In the genomic region with DNA sequence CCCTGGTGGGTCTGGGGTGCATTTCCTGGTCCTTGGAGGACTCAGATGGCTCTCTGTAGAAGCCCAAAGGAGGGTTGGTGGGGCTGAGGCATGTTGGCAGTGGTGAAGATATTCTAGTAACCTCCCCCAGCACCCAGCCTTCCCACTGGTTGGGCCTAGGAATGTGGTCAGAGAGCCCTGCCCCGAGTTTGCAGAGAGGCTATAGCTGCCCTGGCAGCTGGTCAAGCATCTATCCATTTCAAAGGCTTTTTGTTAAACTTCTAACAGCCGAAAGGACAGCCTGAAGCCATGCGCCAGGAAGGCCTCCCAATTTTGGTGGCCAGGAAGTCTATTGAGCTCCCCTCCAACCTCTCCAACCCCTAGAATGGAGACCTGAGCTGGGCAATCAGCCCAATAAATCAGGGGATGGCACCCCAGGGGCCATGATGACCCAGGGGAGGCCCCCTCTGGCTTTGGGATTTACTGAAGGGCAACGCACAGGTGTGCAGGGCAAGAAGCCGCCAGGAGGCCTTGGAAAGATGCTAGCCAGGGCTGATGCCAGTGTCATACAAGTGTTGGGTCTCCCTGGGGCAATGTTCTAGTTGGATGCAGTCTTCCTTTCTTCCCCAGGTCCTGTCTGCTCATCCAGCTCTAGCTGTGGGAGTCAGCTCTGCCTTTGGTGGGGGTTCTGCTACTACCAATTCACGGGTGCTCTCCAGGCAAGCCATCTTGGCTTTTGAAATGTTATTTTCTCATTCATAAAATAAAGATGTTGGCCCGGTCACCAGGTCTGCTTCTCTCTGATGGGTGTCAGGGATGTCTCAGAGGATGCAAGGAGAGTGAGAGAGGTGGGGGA, we compare ENCODE assay signal across 19 cellular contexts. TPM values are rescaled to one million over a fixed set of nuclear protein-coding genes. Genes with fewer than 3 reads are reported as not detected.
A peak's percentile ranks its signal among the peaks of the same experiment; 100 is the strongest.
DNase-seq lines count a peak whose midpoint lies in the region; ATAC-seq and TF ChIP-seq lines count a peak whose summit lies in the region.
"Had no signal": no experiment of that assay in that cellular context is flagged by ENCODE, and none has a peak within 500 bp of the region (broad histone marks: within the 10 kb centered on the region; RNA-seq: fewer than 3 reads in every experiment).

No MANE protein-coding gene starts in this region.

- H3K4me2 ChIP-seq in neural progenitor cell, result no peak overlapping the region

- no peak for TF ChIP-seq CTCF in neural progenitor cell (IDR thresholded peaks at IDR 0.05)

- H3K4me1 ChIP-seq in neural progenitor cell, result peaks cover 22% of the 10 kb centered on the region
- peaks cover 17% of the 10 kb centered on the region for H3K4me1 ChIP-seq in CD8-positive, alpha-beta memory T cell (ENCODE audit: insufficient read depth, low read length)
- H3K4me1 ChIP-seq: SJCRH30 had no signal

- H3K27me3 Mint-ChIP-seq in activated naive CD8-positive, alpha-beta T cell, result no peaks in the 10 kb centered on the region
- no peaks in the 10 kb centered on the region for H3K27me3 Mint-ChIP-seq in activated naive CD8-positive, alpha-beta T cell treated with anti-CD3 and anti-CD28 coated beads for 36 hours
- H3K27me3 Mint-ChIP-seq in neural progenitor cell (ENCODE audit: insufficient read depth, low read depth), result no peaks in the 10 kb centered on the region
- H3K27me3 Mint-ChIP-seq in CD8-positive, alpha-beta memory T cell, result peaks cover 16 to 21% of the 10 kb centered on the region in 2 donors

- no peak for DNase-seq in activated naive CD8-positive, alpha-beta T cell treated with anti-CD3 and anti-CD28 coated beads for 36 hours
- DNase-seq in H7 (peak; percentile 28), astrocyte of the hippocampus (ENCODE audit: low read depth, low spot score) (peak; percentile 33), neural progenitor cell (ENCODE audit: low spot score) (no peak)
- no peak for DNase-seq in CD8-positive, alpha-beta memory T cell
- no peak for DNase-seq in activated effector memory CD4-positive, alpha-beta T cell treated with Interleukin-2 at 50 U/mL for 16 hours
- DNase-seq: 8988T, DMS79, HCEC 1CT, Kasumi-1, NCI-H1417, NCI-H1694 treated with DMSO at 0.1 percent for 48 hours, NCI-H446 treated with DMSO at 0.1 percent for 48 hours, NCI-H526 treated with DMSO at 0.1 percent for 48 hours, OCI-M1, SJCRH30 had no signal

- CTCF ChIA-PET in CD8-positive, alpha-beta memory T cell (lab: Charles Lee), result no interaction called here

- H3K27ac ChIP-seq in neural progenitor cell, result no peak overlapping the region
- H3K27ac ChIP-seq in CD8-positive, alpha-beta memory T cell (ENCODE audit: low read depth, low read length), result no peak overlapping the region
- H3K27ac ChIP-seq: C4-2B, SJCRH30 had no signal

- H3K4me1 Mint-ChIP-seq in activated naive CD8-positive, alpha-beta T cell (ENCODE audit: low read depth), result peaks cover 37% of the 10 kb centered on the region
- H3K4me1 Mint-ChIP-seq in activated naive CD8-positive, alpha-beta T cell treated with anti-CD3 and anti-CD28 coated beads for 36 hours, result peaks cover 29% of the 10 kb centered on the region
- H3K4me1 Mint-ChIP-seq in neural progenitor cell, result peaks cover 57% of the 10 kb centered on the region
- H3K4me1 Mint-ChIP-seq in CD8-positive, alpha-beta memory T cell, result peaks cover 14 to 21% (median 14%) of the 10 kb centered on the region in 3 donors

- H3K4me3 Mint-ChIP-seq in activated naive CD8-positive, alpha-beta T cell, result peak overlapping the region; percentile 80
- H3K4me3 Mint-ChIP-seq in activated naive CD8-positive, alpha-beta T cell treated with anti-CD3 and anti-CD28 coated beads for 36 hours, result no peak overlapping the region
- H3K4me3 Mint-ChIP-seq in neural progenitor cell, result peak overlapping the region; percentile 8
- H3K4me3 Mint-ChIP-seq in CD8-positive, alpha-beta memory T cell, result no peak overlapping the region

- peaks cover 9% of the 10 kb centered on the region for H3F3A ChIP-seq in neural progenitor cell (ENCODE audit: low read depth)

- H3K27me3 ChIP-seq in H7 (ENCODE audit: control insufficient read depth, insufficient read depth, low read length) (no peaks in the 10 kb centered on the region; the same call in 1 of the 2 replicates), neural progenitor cell (peaks cover 10% of the 10 kb centered on the region)
- H3K27me3 ChIP-seq in CD8-positive, alpha-beta memory T cell (ENCODE audit: insufficient read depth, low read length, poor library complexity, severe bottlenecking), result no peaks in the 10 kb centered on the region
- H3K27me3 ChIP-seq: SJCRH30 had no signal

- no peak for ATAC-seq in GM18517 (IDR thresholded peaks at IDR 0.05; ENCODE audit: unreplicated experiment)

- H3K27ac Mint-ChIP-seq in activated naive CD8-positive, alpha-beta T cell, result no peak overlapping the region
- H3K27ac Mint-ChIP-seq in activated naive CD8-positive, alpha-beta T cell treated with anti-CD3 and anti-CD28 coated beads for 36 hours, result no peak overlapping the region
- H3K27ac Mint-ChIP-seq in neural progenitor cell, result peak overlapping the region; percentile 98
- no peak overlapping the region for H3K27ac Mint-ChIP-seq in CD8-positive, alpha-beta memory T cell

- H3K36me3 ChIP-seq in H7 (replicated peaks; ENCODE audit: control insufficient read depth, insufficient read depth, low read length) (no peaks in the 10 kb centered on the region), neural progenitor cell (no peaks in the 10 kb centered on the region)
- no peaks in the 10 kb centered on the region for H3K36me3 ChIP-seq in CD8-positive, alpha-beta memory T cell (ENCODE audit: insufficient read depth, low read length)
- H3K36me3 ChIP-seq: SJCRH30 had no signal

- H3K4me3 ChIP-seq in H7 (ENCODE audit: insufficient read depth, low read depth, low read length) (no peak overlapping the region), neural progenitor cell (no peak overlapping the region)
- H3K4me3 ChIP-seq in CD8-positive, alpha-beta memory T cell (ENCODE audit: low read length), result no peak overlapping the region
- H3K4me3 ChIP-seq: SJCRH30 had no signal

- H3K36me3 Mint-ChIP-seq in activated naive CD8-positive, alpha-beta T cell, result no peaks in the 10 kb centered on the region
- no peaks in the 10 kb centered on the region for H3K36me3 Mint-ChIP-seq in activated naive CD8-positive, alpha-beta T cell treated with anti-CD3 and anti-CD28 coated beads for 36 hours
- H3K36me3 Mint-ChIP-seq in neural progenitor cell, result no peaks in the 10 kb centered on the region
- H3K36me3 Mint-ChIP-seq in CD8-positive, alpha-beta memory T cell, result peaks cover 0 to 3% (median 0%) of the 10 kb centered on the region in 3 donors

- no peaks in the 10 kb centered on the region for H4K20me1 ChIP-seq in neural progenitor cell (ENCODE audit: low read depth)

- H3K9ac ChIP-seq in neural progenitor cell, result no peak overlapping the region

- POLR2A ChIA-PET in CD8-positive, alpha-beta memory T cell (lab: Charles Lee), result no interaction called here

- no peak overlapping the region for H2AFZ ChIP-seq in neural progenitor cell (replicated peaks)

- H3K9me3 ChIP-seq in neural progenitor cell (ENCODE audit: low read depth), result no peaks in the 10 kb centered on the region
- no peaks in the 10 kb centered on the region for H3K9me3 ChIP-seq in CD8-positive, alpha-beta memory T cell (ENCODE audit: low read length)
- H3K9me3 ChIP-seq: SJCRH30 had no signal

- H3K79me2 ChIP-seq in neural progenitor cell (ENCODE audit: low read depth), result no peaks in the 10 kb centered on the region

- no peaks in the 10 kb centered on the region for H3K9me3 Mint-ChIP-seq in activated naive CD8-positive, alpha-beta T cell (ENCODE audit: low read depth)
- no peaks in the 10 kb centered on the region for H3K9me3 Mint-ChIP-seq in activated naive CD8-positive, alpha-beta T cell treated with anti-CD3 and anti-CD28 coated beads for 36 hours
- H3K9me3 Mint-ChIP-seq in neural progenitor cell, result peaks cover 2% of the 10 kb centered on the region
- H3K9me3 Mint-ChIP-seq in CD8-positive, alpha-beta memory T cell, result no peaks in the 10 kb centered on the region

RNA-seq across cellular contexts. Expression of gene AXIN2, which starts 30.9 kb away (rescaled TPM):
- total RNA-seq in activated naive CD8-positive, alpha-beta T cell treated with anti-CD3 and anti-CD28 coated beads for 36 hours, result 1 to 10 TPM; 1.5 to 1.6 TPM
- total RNA-seq in H7 (2014; rRNA removed; shearing (Covaris generic)), result 34.8 and 36.1 TPM in 2 replicates
- total RNA-seq in neural progenitor cell (ENCODE audit: low replicate concordance), result 21.8 and 22.0 TPM in 2 replicates
- total RNA-seq in CD8-positive, alpha-beta memory T cell, result 1 to 10 TPM; 3.8 TPM
- polyA plus RNA-seq in CD8-positive, alpha-beta memory T cell, result 3.6 TPM

Comparison
In these comparisons a context has a peak if more than half of its experiments do, and no peak if none do; other contexts are left out.
1. H3K4me3 Mint-ChIP-seq: peak in activated naive CD8-positive, alpha-beta T cell (single experiment) and neural progenitor cell (single experiment); none in activated naive CD8-positive, alpha-beta T cell treated with anti-CD3 and anti-CD28 coated beads for 36 hours (single experiment) and CD8-positive, alpha-beta memory T cell (0 of 7).
2. DNase-seq: peak in H7 (single experiment) and astrocyte of the hippocampus (single experiment); none in activated naive CD8-positive, alpha-beta T cell treated with anti-CD3 and anti-CD28 coated beads for 36 hours (single experiment), neural progenitor cell (single experiment), CD8-positive, alpha-beta memory T cell (0 of 5) and activated effector memory CD4-positive, alpha-beta T cell treated with Interleukin-2 at 50 U/mL for 16 hours (single experiment).